22 cellular contexts compared by ENCODE assay signal in the genomic region with DNA sequence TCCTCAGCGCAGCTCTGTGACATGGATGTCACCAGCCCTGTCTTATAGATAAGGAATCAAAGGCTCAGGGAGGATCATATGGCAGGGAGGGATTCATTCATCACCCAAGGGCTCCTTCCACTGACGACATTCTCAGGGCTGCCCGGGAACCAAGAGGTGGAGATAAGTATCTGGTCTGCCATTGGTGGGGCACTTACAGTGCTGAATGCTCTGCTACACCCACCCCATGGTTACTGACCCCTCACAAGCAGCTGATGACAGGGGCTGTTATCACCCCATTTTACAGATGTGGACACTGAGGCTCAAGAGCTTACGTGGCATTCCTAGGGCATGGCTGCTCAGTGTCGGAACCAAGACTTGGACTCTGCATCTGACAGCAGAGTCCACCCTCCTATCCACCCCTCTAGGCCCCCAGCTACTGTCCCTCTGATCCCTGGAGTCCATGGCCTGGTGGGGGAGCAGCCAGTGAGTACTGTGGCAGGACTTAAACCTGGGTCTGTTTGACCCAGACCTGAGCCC.
DNase-seq lines count a peak whose midpoint lies in the region; ATAC-seq and TF ChIP-seq lines count a peak whose summit lies in the region.
"Had no signal": no experiment of that assay in that cellular context is flagged by ENCODE, and none has a peak within 500 bp of the region (broad histone marks: within the 10 kb centered on the region; RNA-seq: fewer than 3 reads in every experiment).

No MANE protein-coding gene starts in this region.

- H3K9me3 Mint-ChIP-seq in neural progenitor cell, result no peaks in the 10 kb centered on the region
- H3K9me3 Mint-ChIP-seq: CD14-positive monocyte, H9, IgD-negative memory B cell had no signal

- H3K27me3 ChIP-seq in SK-N-SH (ENCODE audit: insufficient read depth) (no peaks in the 10 kb centered on the region), neural progenitor cell (no peaks in the 10 kb centered on the region)
- H3K27me3 ChIP-seq: BE2C, SJCRH30 had no signal

- H3K4me3 Mint-ChIP-seq in neural progenitor cell, result no peak overlapping the region
- H3K4me3 Mint-ChIP-seq: CD14-positive monocyte, H9, IgD-negative memory B cell had no signal

- no peak for TF ChIP-seq CTCF in SK-N-SH (IDR thresholded peaks at IDR 0.05)
- no peak for TF ChIP-seq CTCF in neural progenitor cell (IDR thresholded peaks at IDR 0.05)

- TF ChIP-seq EP300 in SK-N-SH (IDR thresholded peaks at IDR 0.05; ENCODE audit: borderline replicate concordance in 1 of 2, low read depth in 1 of 2, low read length in 1 of 2), result no peak

- H3K4me2 ChIP-seq in SK-N-SH (no peak overlapping the region), neural progenitor cell (no peak overlapping the region)

- WGBS in SK-N-SH (ENCODE audit: low lambda C conversion rate), result 27% methylated on average over 4 of the region's 5 CpGs

- no peaks in the 10 kb centered on the region for H3K36me3 Mint-ChIP-seq in neural progenitor cell
- H3K36me3 Mint-ChIP-seq: CD14-positive monocyte, IgD-negative memory B cell had no signal

- H3K4me3 ChIP-seq in SK-N-SH (ENCODE audit: low read depth in 2 of 2, low read length in 1 of 2) (no peak overlapping the region), neural progenitor cell (no peak overlapping the region)
- H3K4me3 ChIP-seq: GM23248, SJCRH30 had no signal

- H3K79me2 ChIP-seq in SK-N-SH (ENCODE audit: insufficient read depth) (no peaks in the 10 kb centered on the region), neural progenitor cell (ENCODE audit: low read depth) (no peaks in the 10 kb centered on the region)

- DNase-seq in SK-N-SH (no peak), NCI-H82 treated with DMSO at 0.1 percent for 48 hours (lab: John Stamatoyannopoulos, UW; ENCODE audit: unreplicated experiment) (peak; percentile 17), ecto neural progenitor cell (ENCODE audit: low spot score) (peak; percentile 39), neural progenitor cell (ENCODE audit: low spot score) (no peak), GDM1 (lab: John Stamatoyannopoulos, UW) (no peak), occipital lobe (lab: John Stamatoyannopoulos, UW) (no peak)
- DNase-seq: BE2C, GM23248, H9, NCI-H1048, NCI-H1417 treated with DMSO at 0.1 percent for 48 hours, NCI-H1694 treated with DMSO at 0.1 percent for 48 hours, NCI-H2081, NCI-H2227 treated with DMSO at 0.1 percent for 48 hours, NCI-H526 treated with DMSO at 0.1 percent for 48 hours, PC-3, SJCRH30 had no signal

- H3K27ac ChIP-seq in SK-N-SH (ENCODE audit: low read depth in 2 of 2, low read length in 1 of 2) (no peak overlapping the region), neural progenitor cell (no peak overlapping the region)
- H3K27ac ChIP-seq: 22Rv1, GM23248, SJCRH30 had no signal

- H3K9me3 ChIP-seq in SK-N-SH (no peaks in the 10 kb centered on the region), neural progenitor cell (ENCODE audit: low read depth) (no peaks in the 10 kb centered on the region)
- H3K9me3 ChIP-seq: BE2C, SJCRH30 had no signal

- no peaks in the 10 kb centered on the region for H3K9me2 ChIP-seq in SK-N-SH

- no peaks in the 10 kb centered on the region for H3K36me3 ChIP-seq in SK-N-SH (replicated peaks in 1 of 2; ENCODE audit: control insufficient read depth in 1 of 2, insufficient read depth in 2 of 2, low read length in 1 of 2)
- H3K36me3 ChIP-seq in neural progenitor cell, result no peaks in the 10 kb centered on the region
- H3K36me3 ChIP-seq: BE2C, SJCRH30 had no signal

- H3K9ac ChIP-seq in SK-N-SH (no peak overlapping the region), neural progenitor cell (no peak overlapping the region)
- H3K9ac ChIP-seq: GM23248 had no signal

- H3K4me1 ChIP-seq in SK-N-SH (ENCODE audit: control insufficient read depth in 1 of 2, insufficient read depth in 2 of 2, low read depth in 1 of 2, low read length in 1 of 2) (peaks cover 0 to 43% of the 10 kb centered on the region in 2 experiments; a peak in 1 of 4 replicates), neural progenitor cell (peaks cover 3% of the 10 kb centered on the region)
- H3K4me1 ChIP-seq: BE2C, SJCRH30 had no signal

- ATAC-seq in SK-N-SH treated with all-trans-retinoic acid at 6 μM for 48 hours, result no peak
- no peak for ATAC-seq in GM18907 (IDR thresholded peaks at IDR 0.05; ENCODE audit: unreplicated experiment)
- ATAC-seq: PC-3 had no signal

- no peaks in the 10 kb centered on the region for H4K20me1 ChIP-seq in SK-N-SH (ENCODE audit: insufficient read depth)
- H4K20me1 ChIP-seq in neural progenitor cell (ENCODE audit: low read depth), result no peaks in the 10 kb centered on the region

- no peaks in the 10 kb centered on the region for H3K4me1 Mint-ChIP-seq in neural progenitor cell
- H3K4me1 Mint-ChIP-seq: CD14-positive monocyte, IgD-negative memory B cell had no signal

- H3K27ac Mint-ChIP-seq in neural progenitor cell, result peak overlapping the region; percentile 69
- H3K27ac Mint-ChIP-seq: CD14-positive monocyte, H9 had no signal

- POLR2A ChIA-PET in SK-N-SH (lab: Yijun Ruan, JAX), result no interaction called here

- CTCF ChIA-PET in SK-N-SH (lab: Yijun Ruan, JAX), result interaction anchor here (0.6 to 1.7 kb wide), 2 partner anchors 151 to 270 kb away, joined by 3 to 4 read pairs; no protein-coding TSS in a partner anchor

- peaks cover 11% of the 10 kb centered on the region for H3K27me3 Mint-ChIP-seq in neural progenitor cell (ENCODE audit: insufficient read depth, low read depth)

- TF ChIP-seq RAD21 in SK-N-SH (IDR thresholded peaks at IDR 0.05; ENCODE audit: low read length), result no peak

- no peak overlapping the region for H2AFZ ChIP-seq in SK-N-SH (ENCODE audit: low read depth)
- H2AFZ ChIP-seq in neural progenitor cell (replicated peaks), result no peak overlapping the region
- H2AFZ ChIP-seq: GM23248 had no signal

- H3F3A ChIP-seq in SK-N-SH (replicated peaks; ENCODE audit: insufficient read depth) (no peaks in the 10 kb centered on the region), neural progenitor cell (ENCODE audit: low read depth) (no peaks in the 10 kb centered on the region)

TF ChIP-seq in SK-N-SH, 30 proteins besides CTCF, POLR2A, EP300 and RAD21 (continues in another document):
- TF ChIP-seq USF1 (IDR thresholded peaks at IDR 0.05; ENCODE audit: borderline replicate concordance, low read depth) (no peak), FOXJ3 (CRISPR knock-in tag; IDR thresholded peaks at IDR 0.05) (no peak), RFX5 (IDR thresholded peaks at IDR 0.05; ENCODE audit: low read length) (peak; percentile 63), RCOR1 (IDR thresholded peaks at IDR 0.05; ENCODE audit: low read length) (no peak)

TF ChIP-seq in SK-N-SH treated with all-trans-retinoic acid at 6 μM for 48 hours, 23 proteins besides CTCF, POLR2A, EP300 and RAD21:
- TF ChIP-seq ZC3H10 (CRISPR knock-in tag; IDR thresholded peaks at IDR 0.05), result no peak
- no peak for TF ChIP-seq CSDC2 (CRISPR knock-in tag; IDR thresholded peaks at IDR 0.05)
- TF ChIP-seq PPARA (CRISPR knock-in tag; IDR thresholded peaks at IDR 0.05; ENCODE audit: borderline replicate concordance), result no peak
- TF ChIP-seq ZFP3 (CRISPR knock-in tag; IDR thresholded peaks at IDR 0.05), result no peak
- no peak for TF ChIP-seq ZFP30 (CRISPR knock-in tag; IDR thresholded peaks at IDR 0.05)

Comparison
In these comparisons a context has a peak if more than half of its experiments do, and no peak if none do; other contexts are left out.
1. DNase-seq: peak in NCI-H82 treated with DMSO at 0.1 percent for 48 hours (single experiment) and ecto neural progenitor cell (single experiment); none in SK-N-SH (single experiment), neural progenitor cell (single experiment), GDM1 (single experiment) and occipital lobe (single experiment).